ENCODE assay signal across 8 cellular contexts in genomic region chr19:10808937-10809655, GRCh38. TPM values are rescaled to one million over a fixed set of nuclear protein-coding genes. Genes with fewer than 3 reads are reported as not detected.
DNase-seq lines count a peak whose midpoint lies in the region; ATAC-seq and TF ChIP-seq lines count a peak whose summit lies in the region.
"Had no signal": no experiment of that assay in that cellular context is flagged by ENCODE, and none has a peak within 500 bp of the region (broad histone marks: within the 10 kb centered on the region; RNA-seq: fewer than 3 reads in every experiment).

No MANE protein-coding gene starts in this region.

- TF ChIP-seq POLR2A in testis (IDR thresholded peaks at IDR 0.05) = no peak

- intact Hi-C loops in testis (cut with DNase I; ENCODE audit: low total_unique reads) (no loop called here), ascending aorta (cut with DNase I) (no loop called here)

- H3K27me3 Mint-ChIP-seq in HFFc6 (ENCODE audit: insufficient read depth) (peaks cover 37% of the 10 kb centered on the region), T-helper 17 cell (no peaks in the 10 kb centered on the region)

- peak overlapping the region; percentile 42 for H3K27ac Mint-ChIP-seq in HFFc6
- H3K27ac Mint-ChIP-seq in T-helper 17 cell = peak overlapping the region; percentile 88

- no peak overlapping the region for H3K9ac ChIP-seq in smooth muscle cell (ENCODE audit: low read depth)

- H3K36me3 ChIP-seq in effector memory CD4-positive, alpha-beta T cell (ENCODE audit: control insufficient read depth, insufficient read depth, low read length) = peaks cover 44% of the 10 kb centered on the region
- H3K36me3 ChIP-seq in smooth muscle cell (ENCODE audit: low read depth) = no peaks in the 10 kb centered on the region
- H3K36me3 ChIP-seq in testis (ENCODE audit: low read depth, missing control alignments) = no peaks in the 10 kb centered on the region
- peaks cover 46 to 75% of the 10 kb centered on the region in 2 donors for H3K36me3 ChIP-seq in ascending aorta

- H3K9me3 ChIP-seq in T-helper 17 cell (ENCODE audit: control insufficient read depth, low read length, poor library complexity, severe bottlenecking) (no peaks in the 10 kb centered on the region), smooth muscle cell (replicated peaks; ENCODE audit: low read depth) (no peaks in the 10 kb centered on the region), testis (no peaks in the 10 kb centered on the region), ascending aorta (no peaks in the 10 kb centered on the region)
- H3K9me3 ChIP-seq in effector memory CD4-positive, alpha-beta T cell (ENCODE audit: control insufficient read depth, low read length) = no peaks in the 10 kb centered on the region

- H3K27ac ChIP-seq in effector memory CD4-positive, alpha-beta T cell (ENCODE audit: insufficient read depth, low read length, poor library complexity, severe bottlenecking) = peak overlapping the region; percentile 5
- H3K27ac ChIP-seq in smooth muscle cell (ENCODE audit: low read depth) (peak overlapping the region; percentile 19), testis (no peak overlapping the region), ascending aorta (no peak overlapping the region)

- H3K4me2 ChIP-seq in smooth muscle cell = no peak overlapping the region

- H2AFZ ChIP-seq in smooth muscle cell (ENCODE audit: low read depth) = no peak overlapping the region

- peaks cover 4% of the 10 kb centered on the region for H4K20me1 ChIP-seq in smooth muscle cell (ENCODE audit: low read depth)

- WGBS in smooth muscle cell (ENCODE audit: low lambda C conversion rate) = 95% methylated on average over 11 of the region's 11 CpGs
- WGBS in testis, 2 donors = 81 to 86% methylated on average over 11 of the region's 11 CpGs

- TF ChIP-seq CTCF in HFFc6 (IDR thresholded peaks at IDR 0.05) = peak; percentile 12; the same call in 1 of the 2 replicates
- TF ChIP-seq CTCF in smooth muscle cell (IDR thresholded peaks at IDR 0.05; ENCODE audit: borderline replicate concordance, insufficient read depth, poor library complexity, severe bottlenecking) = no peak
- TF ChIP-seq CTCF in testis (IDR thresholded peaks at IDR 0.05) = no peak
- no peak for TF ChIP-seq CTCF in ascending aorta (IDR thresholded peaks at IDR 0.05)

- H3K79me2 ChIP-seq in smooth muscle cell (ENCODE audit: low read depth) = no peaks in the 10 kb centered on the region

- H3F3A ChIP-seq in smooth muscle cell (ENCODE audit: low read depth) = peaks cover 12% of the 10 kb centered on the region

- DNase-seq in HFFc6 (peak; percentile 50), T-helper 17 cell (no peak), smooth muscle cell (lab: John Stamatoyannopoulos, UW; ENCODE audit: unreplicated experiment) (no peak), testis (no peak), ascending aorta (ENCODE audit: low spot score in 2 of 2) (no peak)
- DNase-seq in effector memory CD4-positive, alpha-beta T cell = peak in 2 of 3 donors; percentile 7 to 14
- DNase-seq: activated gamma-delta T cell had no signal

- peaks cover 18% of the 10 kb centered on the region for H3K9me3 Mint-ChIP-seq in HFFc6

- H3K4me1 Mint-ChIP-seq in HFFc6 (ENCODE audit: low read depth) = peaks cover 32% of the 10 kb centered on the region
- H3K4me1 Mint-ChIP-seq in T-helper 17 cell = peaks cover 18% of the 10 kb centered on the region

- H3K4me3 ChIP-seq in effector memory CD4-positive, alpha-beta T cell (ENCODE audit: insufficient read depth, low read depth, low read length, poor library complexity, severe bottlenecking) = no peak overlapping the region
- H3K4me3 ChIP-seq in smooth muscle cell = no peak overlapping the region
- no peak overlapping the region for H3K4me3 ChIP-seq in testis
- H3K4me3 ChIP-seq in ascending aorta = no peak overlapping the region

- no peaks in the 10 kb centered on the region for H3K27me3 ChIP-seq in effector memory CD4-positive, alpha-beta T cell (replicated peaks; ENCODE audit: control insufficient read depth, insufficient read depth, low read length, poor library complexity, severe bottlenecking)
- H3K27me3 ChIP-seq in smooth muscle cell (ENCODE audit: low read depth) (no peaks in the 10 kb centered on the region), testis (no peaks in the 10 kb centered on the region), ascending aorta (no peaks in the 10 kb centered on the region)

- peaks cover 12% of the 10 kb centered on the region for H3K4me1 ChIP-seq in effector memory CD4-positive, alpha-beta T cell (ENCODE audit: control insufficient read depth, insufficient read depth, low read length, poor library complexity, severe bottlenecking)
- peaks cover 3% of the 10 kb centered on the region for H3K4me1 ChIP-seq in smooth muscle cell (ENCODE audit: low read depth)
- H3K4me1 ChIP-seq in testis = no peaks in the 10 kb centered on the region
- peaks cover 0 to 3% of the 10 kb centered on the region in 2 donors for H3K4me1 ChIP-seq in ascending aorta

- ATAC-seq in T-helper 17 cell = peak; percentile 79
- no peak for ATAC-seq in HG03108 (IDR thresholded peaks at IDR 0.05; ENCODE audit: unreplicated experiment)

- no peak overlapping the region for H3K4me3 Mint-ChIP-seq in HFFc6
- peak overlapping the region; percentile 51 for H3K4me3 Mint-ChIP-seq in T-helper 17 cell

- H3K36me3 Mint-ChIP-seq in HFFc6 (ENCODE audit: low read depth) (peaks cover 54% of the 10 kb centered on the region), T-helper 17 cell (ENCODE audit: low read depth) (peaks cover 5% of the 10 kb centered on the region)

RNA-seq across cellular contexts. Expression of gene TMED1, which starts 26.9 kb away (rescaled TPM):
- 10 to 100 TPM; 42.8 to 65.0 (median 48.1) TPM for total RNA-seq in HFFc6 (2021; fragmentation: NEBNext Ultra II Directional; extraction: Animal tissue kit (Norgen Biotek cat#: 25700))
- total RNA-seq in T-helper 17 cell (10 to 100 TPM in 1 of 2 donors, 1 to 10 TPM in 1; 8.7 to 10.5 TPM), smooth muscle cell (30.7 and 44.4 TPM in 2 replicates), testis (10 to 100 TPM; 34.0 to 59.3 TPM), ascending aorta (25.0 TPM)
- polyA plus RNA-seq in smooth muscle cell (99.9 and 107 TPM in 2 replicates), testis (ENCODE audit: insufficient read depth, low read depth, low replicate concordance) (30.2 TPM)

RNA-seq across cellular contexts. Expression of gene C19orf38, which starts 39.1 kb away (rescaled TPM):
- under 1 TPM in 2 of 6 experiments, not detected in 4; 0.40 to 0.71 TPM for total RNA-seq in HFFc6 (2021; fragmentation: NEBNext Ultra II Directional; extraction: Animal tissue kit (Norgen Biotek cat#: 25700))
- total RNA-seq in T-helper 17 cell (1 to 10 TPM; 1.6 to 2.2 TPM), smooth muscle cell (0.13 TPM in 1 of 2 replicates, not detected in the other), testis (10 to 100 TPM; 17.4 to 21.0 TPM), ascending aorta (not detected)
- polyA plus RNA-seq in smooth muscle cell (0.79 and 1.5 TPM in 2 replicates), testis (ENCODE audit: insufficient read depth, low read depth, low replicate concordance) (19.3 TPM)

Comparison
In these comparisons a context has a peak if more than half of its experiments do, and no peak if none do; other contexts are left out.
1. DNase-seq: peak in HFFc6 (single experiment) and effector memory CD4-positive, alpha-beta T cell (2 of 3); none in T-helper 17 cell (0 of 3), smooth muscle cell (single experiment), testis (single experiment) and ascending aorta (0 of 2).
2. H3K27ac ChIP-seq: peak in effector memory CD4-positive, alpha-beta T cell (single experiment) and smooth muscle cell (single experiment); none in testis (0 of 2) and ascending aorta (0 of 2).
3. RNA of gene C19orf38, which starts 39.1 kb away (total RNA-seq): 17.4 to 21.0 TPM in testis; 1.6 to 2.2 TPM in T-helper 17 cell, 0.13 TPM in smooth muscle cell, 0.40 to 0.71 TPM in HFFc6 and not detected in ascending aorta (single experiment); every median in the first group is over 4 times any median in the second.